13 cellular contexts compared by ENCODE assay signal in the genomic region with DNA sequence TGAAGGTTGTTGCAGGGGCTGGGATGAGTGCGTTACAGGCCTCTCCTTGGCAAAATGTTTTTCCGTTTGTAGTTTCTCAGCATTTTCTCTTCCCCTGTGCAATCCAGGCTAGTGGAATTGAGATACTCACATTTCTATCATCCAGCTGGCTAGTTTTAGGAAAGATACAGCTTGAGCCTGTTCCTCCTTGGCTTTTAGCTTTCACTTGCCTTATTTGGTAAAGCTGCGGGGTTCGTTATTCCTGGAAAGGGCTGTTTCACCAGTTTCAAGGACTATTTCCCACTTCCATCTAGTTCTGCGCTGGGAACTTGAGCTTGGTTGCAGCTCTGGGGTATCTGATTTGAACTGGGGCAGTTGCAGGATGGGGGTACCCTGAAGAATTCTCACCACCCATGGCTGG.
DNase-seq lines count a peak whose midpoint lies in the region; ATAC-seq, FAIRE-seq and TF ChIP-seq lines count a peak whose summit lies in the region.
"Had no signal": no experiment of that assay in that cellular context is flagged by ENCODE, and none has a peak within 500 bp of the region (broad histone marks: within the 10 kb centered on the region; RNA-seq: fewer than 3 reads in every experiment).

No MANE protein-coding gene starts in this region.

- peak overlapping the region; percentile 38 for H2AFZ ChIP-seq in endothelial cell of umbilical vein (ENCODE audit: low read depth, low read length)
- no peak overlapping the region for H2AFZ ChIP-seq in OCI-LY7 (ENCODE audit: low read length)

- TF ChIP-seq POLR2A in endothelial cell of umbilical vein (IDR thresholded peaks at IDR 0.05; ENCODE audit: low read depth, low read length) = no peak

- no peaks in the 10 kb centered on the region for H3K9me2 ChIP-seq in OCI-LY7 (ENCODE audit: insufficient read depth, low read length)

- intact Hi-C loops in endothelial cell of umbilical vein (cut with micrococcal nuclease) = no loop called here
- intact Hi-C loops in mucosa of descending colon (cut with DNase I, micrococcal nuclease) = no loop called here
- intact Hi-C loops in OCI-LY7 (cut with micrococcal nuclease; ENCODE audit: unreplicated experiment) = no loop called here

- H3K9ac ChIP-seq in SK-N-MC (ENCODE audit: insufficient read length) = peak overlapping the region; percentile 34
- no peak overlapping the region for H3K9ac ChIP-seq in endothelial cell of umbilical vein (replicated peaks; ENCODE audit: extremely low read depth, insufficient read depth, low read length)

- H3K4me2 ChIP-seq in endothelial cell of umbilical vein (ENCODE audit: insufficient read depth, low read length) = no peak overlapping the region
- no peak overlapping the region for H3K4me2 ChIP-seq in OCI-LY7 (ENCODE audit: low read length)

- BruUV-seq in endothelial cell of umbilical vein (replicated peaks; lab: Mats Ljungman, UMichigan) (no TSS peak), OCI-LY7 (replicated peaks; lab: Mats Ljungman, UMichigan) (no TSS peak)

- H3K36me3 ChIP-seq in SK-N-MC (ENCODE audit: insufficient read depth, low read length) = no peaks in the 10 kb centered on the region
- no peaks in the 10 kb centered on the region for H3K36me3 ChIP-seq in endothelial cell of umbilical vein (ENCODE audit: control insufficient read depth in 2 of 2, extremely low read depth in 1 of 2, insufficient read depth in 2 of 2, low read length in 2 of 2)
- no peaks in the 10 kb centered on the region for H3K36me3 ChIP-seq in mucosa of descending colon (ENCODE audit: low read depth)
- H3K36me3 ChIP-seq in OCI-LY7 (ENCODE audit: insufficient read depth, low read length) = no peaks in the 10 kb centered on the region

- ATAC-seq in mucosa of descending colon (peak; percentile 29), HG03439 (IDR thresholded peaks at IDR 0.05; ENCODE audit: unreplicated experiment) (no peak)
- ATAC-seq: naive thymus-derived CD8-positive, alpha-beta T cell had no signal

- H3K4me1 ChIP-seq in endothelial cell of umbilical vein (ENCODE audit: control insufficient read depth, extremely low read depth, insufficient read depth, low read length) = no peaks in the 10 kb centered on the region
- peaks cover 4% of the 10 kb centered on the region for H3K4me1 ChIP-seq in mucosa of descending colon (ENCODE audit: low read depth)
- H3K4me1 ChIP-seq in OCI-LY7 (ENCODE audit: insufficient read depth, low read length, poor library complexity, severe bottlenecking) = no peaks in the 10 kb centered on the region

- H3K79me2 ChIP-seq in endothelial cell of umbilical vein (ENCODE audit: control insufficient read depth, insufficient read depth, low read length) (no peaks in the 10 kb centered on the region), OCI-LY7 (ENCODE audit: insufficient read depth, low read depth, low read length) (no peaks in the 10 kb centered on the region)

- H3K4me3 ChIP-seq in SK-N-MC = no peak overlapping the region
- H3K4me3 ChIP-seq in endothelial cell of umbilical vein (replicated peaks in 1 of 3; ENCODE audit: insufficient read depth in 1 of 3, low read depth in 1 of 3, low read length in 3 of 3) = no peak overlapping the region
- no peak overlapping the region for H3K4me3 ChIP-seq in mucosa of descending colon
- no peak overlapping the region for H3K4me3 ChIP-seq in OCI-LY7 (ENCODE audit: low read depth, low read length, poor library complexity, severe bottlenecking)

- DNase-seq in SK-N-MC (ENCODE audit: low read depth, low spot score) = no peak
- no peak for DNase-seq in endothelial cell of umbilical vein (ENCODE audit: low read depth, low spot score)
- DNase-seq in mucosa of descending colon = peak in 1 of 3 donors; percentile 21
- peak; percentile 63 for DNase-seq in superior temporal gyrus (ENCODE audit: extremely low spot score)
- DNase-seq in medulla oblongata (ENCODE audit: extremely low spot score) = no peak
- no peak for DNase-seq in OCI-LY7 (ENCODE audit: low spot score)
- no peak for DNase-seq in stimulated activated CD4-positive, alpha-beta T cell treated with anti-CD3 and anti-CD28 coated beads, Interleukin-2, amount 100 ng/mL, for 24 hours
- DNase-seq: activated CD4-positive, CD25-positive, alpha-beta regulatory T cell treated with anti-CD3 and anti-CD28 coated beads, Interleukin-2, amount 50 U/mL, for 72 hours; activated naive CD4-positive, alpha-beta T cell; naive thymus-derived CD8-positive, alpha-beta T cell; NCI-H2029 had no signal

- H3K27me3 ChIP-seq in endothelial cell of umbilical vein (ENCODE audit: control insufficient read depth in 2 of 2, insufficient read depth in 2 of 2, low read length in 2 of 2) = peaks cover 1 to 4% of the 10 kb centered on the region in 2 experiments

- H3K9me3 ChIP-seq in SK-N-MC (ENCODE audit: low read depth, low read length) (no peaks in the 10 kb centered on the region), endothelial cell of umbilical vein (replicated peaks; ENCODE audit: control insufficient read depth, insufficient read depth, low read length) (no peaks in the 10 kb centered on the region), mucosa of descending colon (no peaks in the 10 kb centered on the region), OCI-LY7 (ENCODE audit: low read length) (no peaks in the 10 kb centered on the region)

- no peak for FAIRE-seq in endothelial cell of umbilical vein (lab: Jason Lieb, UNC)
- FAIRE-seq: H54 had no signal

- POLR2A ChIA-PET in endothelial cell of umbilical vein (lab: Charles Lee) = interaction anchor here (0.6 to 1.2 kb wide), 2 partner anchors 90 to 545 kb away, joined by 4 to 7 read pairs; a partner anchor contains a TSS
- POLR2A ChIA-PET in OCI-LY7 (lab: Charles Lee) = no interaction called here

- H4K20me1 ChIP-seq in endothelial cell of umbilical vein (replicated peaks; ENCODE audit: control insufficient read depth, extremely low read depth, insufficient read depth, low read length) (no peaks in the 10 kb centered on the region), OCI-LY7 (ENCODE audit: insufficient read depth, low read length) (peaks cover 18% of the 10 kb centered on the region)

- no peak for TF ChIP-seq CTCF in endothelial cell of umbilical vein (IDR thresholded peaks at IDR 0.05; ENCODE audit: extremely low read depth in 1 of 2, insufficient read depth in 1 of 2, low read depth in 1 of 2, low read length in 2 of 2)
- no peak for TF ChIP-seq CTCF in mucosa of descending colon (IDR thresholded peaks at IDR 0.05)
- no peak for TF ChIP-seq CTCF in OCI-LY7 (conservative IDR thresholded peaks at IDR 0.05; ENCODE audit: low read length)

- no peaks in the 10 kb centered on the region for H3K9me1 ChIP-seq in endothelial cell of umbilical vein (replicated peaks; ENCODE audit: control insufficient read depth, extremely low read depth, insufficient read depth, low read length)

- dilution Hi-C loops in endothelial cell of umbilical vein (cut with MboI; ENCODE audit: extremely low pct_ligation_motif_present, low sequenced_read_pairs) = no loop called here

- CTCF ChIA-PET in endothelial cell of umbilical vein (lab: Charles Lee) = interaction anchor here (0.9 to 3.6 kb wide), 4 partner anchors 50 to 233 kb away, joined by 3 to 44 read pairs (median 8); a partner anchor contains a TSS
- CTCF ChIA-PET in OCI-LY7 (lab: Charles Lee; ENCODE audit: unreplicated experiment) = no interaction called here

- H3K27ac ChIP-seq in SK-N-MC = peak overlapping the region; percentile 76
- no peak overlapping the region for H3K27ac ChIP-seq in endothelial cell of umbilical vein (ENCODE audit: insufficient read depth, low read depth, low read length)
- no peak overlapping the region for H3K27ac ChIP-seq in OCI-LY7 (ENCODE audit: low read depth, low read length, poor library complexity, severe bottlenecking)

TF ChIP-seq in endothelial cell of umbilical vein, 7 proteins besides CTCF, POLR2A, EP300 and RAD21:
- TF ChIP-seq JUN (IDR thresholded peaks at IDR 0.05; ENCODE audit: borderline replicate concordance, insufficient read depth, insufficient read length, low read depth) = no peak
- TF ChIP-seq EZH2 (IDR thresholded peaks at IDR 0.05; ENCODE audit: borderline replicate concordance, low read depth, low read length, severe bottlenecking) = no peak
TF ChIP-seq in endothelial cell of umbilical vein: peak in this region for 0.
